In genomic region chr14:65035049-65035448, GRCh38 we compare ENCODE assay signal across 12 cellular contexts. TPM values are rescaled to one million over a fixed set of nuclear protein-coding genes. Genes with fewer than 3 reads are reported as not detected.
DNase-seq lines count a peak whose midpoint lies in the region; ATAC-seq and TF ChIP-seq lines count a peak whose summit lies in the region.
"Had no signal": no experiment of that assay in that cellular context is flagged by ENCODE, and none has a peak within 500 bp of the region (broad histone marks: within the 10 kb centered on the region; RNA-seq: fewer than 3 reads in every experiment).

No MANE protein-coding gene starts in this region.

- ATAC-seq in Right ventricle myocardium inferior (no peak), aorta (ENCODE audit: low FRiP score) (peak; percentile 69)
- no peak for ATAC-seq in activated T-helper 17 cell treated with anti-CD3 and anti-CD28 coated beads, Interleukin-2, amount 50 U/mL, for 72 hours (replicated peaks)
- ATAC-seq: natural killer cell treated with Interleukin-12 subunit alpha and Interleukin-12 subunit beta and Interleukin-15 and Interleukin-18, amount 100 ng/mL, for 72 hours had no signal

- H3K9me3 Mint-ChIP-seq in activated T-helper 17 cell treated with anti-CD3 and anti-CD28 coated beads, Interleukin-2, amount 50 U/mL, for 72 hours, result no peaks in the 10 kb centered on the region
- H3K9me3 Mint-ChIP-seq: activated T-helper 2 cell treated with anti-CD3 and anti-CD28 coated beads, Interferon-gamma antibody, Interleukin-2, Interleukin-4, amounts not matched to agents 10 μg/mL and 5 μg/mL and 100 μg/mL, durations not matched to agents 14 hours and 24 hours and 36 hours; brain; natural killer cell treated with Interleukin-12 subunit alpha and Interleukin-12 subunit beta and Interleukin-15 and Interleukin-18, amount 100 ng/mL, for 72 hours had no signal

- no peaks in the 10 kb centered on the region for H3K36me3 ChIP-seq in aorta (ENCODE audit: control insufficient read depth in 1 of 2, insufficient read depth in 2 of 2, low read length in 1 of 2)

- H3K9me3 ChIP-seq in aorta (ENCODE audit: control insufficient read depth, low read length), result no peaks in the 10 kb centered on the region

- no peaks in the 10 kb centered on the region for H3K27me3 Mint-ChIP-seq in activated T-helper 17 cell treated with anti-CD3 and anti-CD28 coated beads, Interleukin-2, amount 50 U/mL, for 72 hours
- H3K27me3 Mint-ChIP-seq: natural killer cell treated with Interleukin-12 subunit alpha and Interleukin-12 subunit beta and Interleukin-15 and Interleukin-18, amount 100 ng/mL, for 72 hours had no signal

- no peak overlapping the region for H3K27ac ChIP-seq in aorta (ENCODE audit: low read depth in 1 of 2, low read length in 2 of 2)

- H3K27me3 ChIP-seq in aorta (ENCODE audit: control insufficient read depth in 1 of 2, insufficient read depth in 2 of 2, low read length in 1 of 2), result no peaks in the 10 kb centered on the region

- H3K27ac Mint-ChIP-seq in activated T-helper 17 cell treated with anti-CD3 and anti-CD28 coated beads, Interleukin-2, amount 50 U/mL, for 72 hours, result no peak overlapping the region
- H3K27ac Mint-ChIP-seq: activated T-helper 2 cell treated with anti-CD3 and anti-CD28 coated beads, Interferon-gamma antibody, Interleukin-2, Interleukin-4, amounts not matched to agents 10 μg/mL and 5 μg/mL and 100 μg/mL, durations not matched to agents 14 hours and 24 hours and 36 hours had no signal

- 27 to 31% methylated on average over 4 of the region's 4 CpGs for WGBS in aorta, 2 donors

- DNase-seq in Right ventricle myocardium inferior (ENCODE audit: missing footprints) (peak; percentile 80), cardiac septum (ENCODE audit: low spot score) (no peak), fibroblast of the aortic adventitia (ENCODE audit: low read depth) (peak; percentile 32), medulla oblongata (ENCODE audit: extremely low spot score) (peak; percentile 65), aorta (peak; percentile 83 to 85), SHP77 treated with DMSO at 0.1 percent for 48 hours (lab: John Stamatoyannopoulos, UW) (no peak)
- DNase-seq in NK-92 treated with Interleukin-12 subunit alpha and Interleukin-12 subunit beta, amount 100 ng/mL, for 24 hours (lab: John Stamatoyannopoulos, UW), result no peak
- DNase-seq: activated CD4-positive, alpha-beta T cell treated with anti-CD3 and anti-CD28 coated beads for 48 hours had no signal

- no peaks in the 10 kb centered on the region for H3K4me1 Mint-ChIP-seq in activated T-helper 17 cell treated with anti-CD3 and anti-CD28 coated beads, Interleukin-2, amount 50 U/mL, for 72 hours

- no peak overlapping the region for H3K4me3 Mint-ChIP-seq in activated T-helper 17 cell treated with anti-CD3 and anti-CD28 coated beads, Interleukin-2, amount 50 U/mL, for 72 hours
- H3K4me3 Mint-ChIP-seq: brain; natural killer cell treated with Interleukin-12 subunit alpha and Interleukin-12 subunit beta and Interleukin-15 and Interleukin-18, amount 100 ng/mL, for 72 hours had no signal

- TF ChIP-seq CTCF in fibroblast of the aortic adventitia (IDR thresholded peaks at IDR 0.05; ENCODE audit: insufficient read depth, low read length), result no peak

- peaks cover 55% of the 10 kb centered on the region for H3K36me3 Mint-ChIP-seq in activated T-helper 17 cell treated with anti-CD3 and anti-CD28 coated beads, Interleukin-2, amount 50 U/mL, for 72 hours (ENCODE audit: low read depth)

- intact Hi-C loops in Right ventricle myocardium inferior (cut with DNase I), result no loop called here
- intact Hi-C loops in cardiac septum (cut with DNase I), result no loop called here
- intact Hi-C loops in aorta (cut with DNase I), result no loop called here

- H3K4me3 ChIP-seq in fibroblast of the aortic adventitia (ENCODE audit: low read depth, low read length) (no peak overlapping the region), aorta (ENCODE audit: low read length in 2 of 2) (no peak overlapping the region)

- H3K4me1 ChIP-seq in aorta (ENCODE audit: control insufficient read depth in 1 of 2, insufficient read depth in 2 of 2, low read length in 2 of 2), result no peaks in the 10 kb centered on the region

RNA-seq across cellular contexts. Expression of gene FNTB, which starts 48.4 kb away (rescaled TPM):
- 17.1 TPM for total RNA-seq in Right ventricle myocardium inferior
- total RNA-seq in cardiac septum, result 18.7 TPM
- total RNA-seq in fibroblast of the aortic adventitia (ENCODE audit: low replicate concordance), result 5.6 and 19.3 TPM in 2 replicates
- total RNA-seq in aorta, result 10 to 100 TPM; 13.2 to 22.5 TPM
- polyA plus RNA-seq in aorta, result 1 to 10 TPM; 4.4 to 8.1 TPM
- total RNA-seq in activated T-helper 17 cell treated with anti-CD3 and anti-CD28 coated beads, Interleukin-2, amount 50 U/mL, for 72 hours, result 10 to 100 TPM; 24.7 to 47.1 TPM

Comparison
In these comparisons a context has a peak if more than half of its experiments do, and no peak if none do; other contexts are left out.
1. DNase-seq: peak in Right ventricle myocardium inferior (single experiment), fibroblast of the aortic adventitia (single experiment), medulla oblongata (single experiment) and aorta (2 of 2); none in cardiac septum (single experiment), SHP77 treated with DMSO at 0.1 percent for 48 hours (single experiment) and NK-92 treated with Interleukin-12 subunit alpha and Interleukin-12 subunit beta, amount 100 ng/mL, for 24 hours (single experiment).